ENCODE assay signal across 9 cellular contexts in the genomic region with DNA sequence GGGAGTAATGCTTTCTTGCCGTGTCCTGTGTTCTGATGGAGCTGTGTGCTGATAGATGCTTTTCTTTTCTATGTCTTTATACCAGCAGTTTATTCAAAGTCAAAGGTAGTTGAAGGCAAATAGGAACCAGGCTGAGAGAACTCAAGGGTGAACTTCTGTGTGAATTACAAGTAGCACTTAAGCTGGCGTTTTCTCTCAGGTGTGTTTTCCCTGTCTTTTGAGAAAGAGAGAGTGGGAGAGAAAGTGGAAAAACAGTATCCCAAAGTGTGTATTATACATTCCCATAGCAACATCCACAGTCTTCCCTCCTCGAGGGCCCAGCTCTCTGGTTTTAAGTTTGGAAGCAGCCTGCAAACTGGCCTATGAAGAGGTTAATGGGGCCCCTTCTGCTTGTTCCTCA. TPM values are rescaled to one million over a fixed set of nuclear protein-coding genes. Genes with fewer than 3 reads are reported as not detected.
DNase-seq lines count a peak whose midpoint lies in the region; ATAC-seq, FAIRE-seq and TF ChIP-seq lines count a peak whose summit lies in the region.
"Had no signal": no experiment of that assay in that cellular context is flagged by ENCODE, and none has a peak within 500 bp of the region (broad histone marks: within the 10 kb centered on the region; RNA-seq: fewer than 3 reads in every experiment).

No MANE protein-coding gene starts in this region.

- H4K20me1 ChIP-seq in OCI-LY3 (ENCODE audit: insufficient read depth, low read length): peaks cover 47% of the 10 kb centered on the region

- peak overlapping the region; percentile 86 for H3K9ac ChIP-seq in OCI-LY3 (ENCODE audit: low read length)
- H3K9ac ChIP-seq in endodermal cell (ENCODE audit: extremely low read depth, low read length, poor library complexity, severe bottlenecking): no peak overlapping the region
- H3K9ac ChIP-seq in parathyroid adenoma: no peak overlapping the region

- ATAC-seq in HG02759 (IDR thresholded peaks at IDR 0.05; ENCODE audit: unreplicated experiment): no peak
- ATAC-seq in HG03045 (IDR thresholded peaks at IDR 0.05; ENCODE audit: unreplicated experiment): no peak

- H3K27ac Mint-ChIP-seq in endodermal cell: no peak overlapping the region

- H3K36me3 ChIP-seq in GM06990 (ENCODE audit: control insufficient read depth, insufficient read depth, low read length) (peaks cover 2% of the 10 kb centered on the region; the same call in 1 of the 2 replicates), OCI-LY3 (replicated peaks; ENCODE audit: low read depth, low read length) (peaks cover 17% of the 10 kb centered on the region), endodermal cell (ENCODE audit: control insufficient read depth, insufficient read depth, low read length) (peaks cover 3% of the 10 kb centered on the region), parathyroid adenoma (ENCODE audit: control insufficient read depth, insufficient read depth, low read length) (no peaks in the 10 kb centered on the region)

- WGBS in endodermal cell (ENCODE audit: insufficient coverage in 1 of 2, insufficient read length in 1 of 2), 2 experiments: 75% methylated on average over 3 of the region's 3 CpGs; no CpG with 5 or more reads in 1 of the 2 experiments

- FAIRE-seq in urothelium cell line (lab: Jason Lieb, UNC): no peak

- H3K4me1 ChIP-seq in OCI-LY3 (ENCODE audit: low read length) (peaks cover 77% of the 10 kb centered on the region), endodermal cell (ENCODE audit: control insufficient read depth, insufficient read depth, low read length) (peaks cover 16% of the 10 kb centered on the region), parathyroid adenoma (peaks cover 3% of the 10 kb centered on the region)

- peaks cover 92% of the 10 kb centered on the region for H3K79me2 ChIP-seq in OCI-LY3 (ENCODE audit: low read length)
- H3K79me2 ChIP-seq in parathyroid adenoma: no peaks in the 10 kb centered on the region

- H3K9me3 ChIP-seq in OCI-LY3 (ENCODE audit: insufficient read depth, low read length) (no peaks in the 10 kb centered on the region), endodermal cell (ENCODE audit: control insufficient read depth, low read length) (no peaks in the 10 kb centered on the region), parathyroid adenoma (ENCODE audit: control insufficient read depth, low read length) (no peaks in the 10 kb centered on the region)

- DNase-seq in GM06990 (ENCODE audit: extremely low read depth, insufficient read length) (no peak), endodermal cell (no peak), cerebellum (ENCODE audit: low spot score) (no peak), urothelium cell line (ENCODE audit: low spot score) (no peak)
- DNase-seq: caudate nucleus had no signal

- H3K27me3 Mint-ChIP-seq in endodermal cell (ENCODE audit: insufficient read depth): peaks cover 16% of the 10 kb centered on the region

- H3K4me3 ChIP-seq in GM06990 (replicated peaks; ENCODE audit: low read depth, low read length) (peak overlapping the region; percentile 76), OCI-LY3 (ENCODE audit: low read length) (peak overlapping the region; percentile 99), endodermal cell (ENCODE audit: low read length) (peak overlapping the region; percentile 83), parathyroid adenoma (ENCODE audit: low read depth, low read length) (peak overlapping the region; percentile 74)

- no peaks in the 10 kb centered on the region for H3K9me3 Mint-ChIP-seq in endodermal cell

- H3K4me3 Mint-ChIP-seq in endodermal cell: peak overlapping the region; percentile 72

- peak overlapping the region; percentile 92 for H3K27ac ChIP-seq in OCI-LY3 (ENCODE audit: low read length)
- H3K27ac ChIP-seq in endodermal cell (ENCODE audit: low read depth, low read length): no peak overlapping the region
- no peak overlapping the region for H3K27ac ChIP-seq in parathyroid adenoma

- H3K36me3 Mint-ChIP-seq in endodermal cell (ENCODE audit: low read depth): peaks cover 4% of the 10 kb centered on the region

- no peaks in the 10 kb centered on the region for H3K27me3 ChIP-seq in GM06990 (replicated peaks; ENCODE audit: control insufficient read depth, insufficient read depth, low read length)
- H3K27me3 ChIP-seq in OCI-LY3 (ENCODE audit: low read depth, low read length): no peaks in the 10 kb centered on the region
- no peaks in the 10 kb centered on the region for H3K27me3 ChIP-seq in endodermal cell (ENCODE audit: control insufficient read depth, insufficient read depth, low read length, poor library complexity, severe bottlenecking)
- H3K27me3 ChIP-seq in parathyroid adenoma (ENCODE audit: control insufficient read depth, insufficient read depth, low read length): no peaks in the 10 kb centered on the region

- no peak overlapping the region for H2AFZ ChIP-seq in OCI-LY3 (ENCODE audit: low read depth, low read length)
- H2AFZ ChIP-seq in parathyroid adenoma: no peak overlapping the region

- peaks cover 74% of the 10 kb centered on the region for H3K4me1 Mint-ChIP-seq in endodermal cell

- TF ChIP-seq CTCF in GM06990 (IDR thresholded peaks at IDR 0.05; ENCODE audit: insufficient read depth, low read length, poor library complexity, severe bottlenecking) (no peak), OCI-LY3 (IDR thresholded peaks at IDR 0.05; ENCODE audit: low read depth, low read length) (no peak), endodermal cell (conservative IDR thresholded peaks at IDR 0.05) (no peak), parathyroid adenoma (IDR thresholded peaks at IDR 0.05) (no peak)

- peak overlapping the region; percentile 91 for H3K4me2 ChIP-seq in OCI-LY3 (ENCODE audit: low read length)
- peak overlapping the region; percentile 67 for H3K4me2 ChIP-seq in parathyroid adenoma (ENCODE audit: low read length)

RNA-seq across cellular contexts. Expression of a gene that starts 1.5 kb away (rescaled TPM):
- total RNA-seq in endodermal cell: 10 to 100 TPM; 29.6 to 39.5 TPM
- polyA plus RNA-seq in endodermal cell (2013, experiment 1 of 2): 16.1 TPM
- 14.5 TPM for polyA plus RNA-seq in endodermal cell (2013, experiment 2 of 2)
- total RNA-seq in cerebellum: 8.6 TPM
